1 cellular context compared by ENCODE assay signal in the genomic region with DNA sequence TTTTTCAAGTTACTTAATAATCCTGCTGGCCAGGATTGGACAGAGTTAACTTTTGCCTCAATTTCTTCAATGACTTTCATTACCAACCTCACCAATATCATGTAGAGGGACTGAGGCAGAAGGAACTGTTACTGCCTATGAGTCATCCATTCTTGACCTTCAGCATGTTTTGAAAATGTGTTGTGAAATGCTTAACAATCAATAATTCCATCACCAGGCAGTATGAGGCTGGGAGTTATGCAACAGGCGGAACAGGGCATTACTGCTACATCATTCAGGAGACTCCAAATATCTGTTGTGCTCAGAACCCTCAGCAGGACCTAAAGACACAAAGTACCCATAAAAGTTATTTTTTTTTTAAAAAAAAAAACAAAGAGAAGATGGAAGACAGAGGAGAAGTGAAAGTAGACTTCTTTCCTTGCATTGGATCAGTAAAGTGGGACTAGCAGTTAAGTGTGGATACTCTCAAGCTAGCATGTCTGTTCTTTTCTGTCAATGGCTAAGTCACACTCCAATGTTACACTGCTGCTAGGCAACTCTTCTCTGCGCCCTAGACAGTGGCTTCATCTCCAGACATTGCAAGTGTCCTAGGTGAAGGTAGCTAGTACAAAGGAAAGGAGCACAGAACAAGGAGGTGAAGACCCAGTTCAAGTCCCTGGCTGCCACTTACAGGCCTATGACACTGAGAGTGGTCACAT.
TF ChIP-seq lines count a peak whose summit lies in the region.

No MANE protein-coding gene starts in this region.

TF ChIP-seq in HepG2, 621 proteins besides CTCF, POLR2A, EP300 and RAD21 (continued from another document and continues in another):
- TF ChIP-seq LBX2 (CRISPR knock-in tag; IDR thresholded peaks at IDR 0.05; ENCODE audit: borderline replicate concordance) (no peak), USF2 (IDR thresholded peaks at IDR 0.05; ENCODE audit: low read depth, low read length) (no peak), USF2 (CRISPR knock-in tag; IDR thresholded peaks at IDR 0.05; ENCODE audit: borderline replicate concordance) (no peak), ZNF232 (CRISPR knock-in tag; IDR thresholded peaks at IDR 0.05; ENCODE audit: borderline replicate concordance) (no peak), TAF1 (CRISPR knock-in tag; IDR thresholded peaks at IDR 0.05) (no peak), GATA4 (IDR thresholded peaks at IDR 0.05; ENCODE audit: borderline replicate concordance, low read depth) (peak; percentile 45; the same call in 1 of the 2 replicates), FOXJ3 (CRISPR knock-in tag; IDR thresholded peaks at IDR 0.05; ENCODE audit: borderline replicate concordance) (peak; percentile 81; the same call in 1 of the 2 replicates), ZNF256 (CRISPR knock-in tag; conservative IDR thresholded peaks at IDR 0.05) (no peak), JARID2 (CRISPR knock-in tag; IDR thresholded peaks at IDR 0.05; ENCODE audit: insufficient replicate concordance) (no peak), PAWR (CRISPR knock-in tag; IDR thresholded peaks at IDR 0.05; ENCODE audit: borderline replicate concordance) (no peak), MAFG (CRISPR knock-in tag; IDR thresholded peaks at IDR 0.05) (no peak), SETDB1 (CRISPR knock-in tag; IDR thresholded peaks at IDR 0.05; ENCODE audit: borderline replicate concordance) (no peak), TARDBP (CRISPR knock-in tag; IDR thresholded peaks at IDR 0.05) (no peak; the same call in 1 of the 2 replicates), HNRNPK (IDR thresholded peaks at IDR 0.05; ENCODE audit: low read depth, low read length, poor library complexity, severe bottlenecking) (no peak), NCOA2 (CRISPR knock-in tag; IDR thresholded peaks at IDR 0.05) (peak; percentile 82), MNT (IDR thresholded peaks at IDR 0.05) (no peak), HMG20B (CRISPR knock-in tag; conservative IDR thresholded peaks at IDR 0.05) (no peak), SRSF9 (IDR thresholded peaks at IDR 0.05; ENCODE audit: borderline replicate concordance, insufficient read depth, low read depth, low read length, poor library complexity, severe bottlenecking) (no peak), ATF7 (IDR thresholded peaks at IDR 0.05) (peak; percentile 49; the same call in 1 of the 2 replicates), ATF7 (CRISPR knock-in tag; IDR thresholded peaks at IDR 0.05) (peak; percentile 27; the same call in 1 of the 2 replicates), CEBPB (IDR thresholded peaks at IDR 0.05; ENCODE audit: borderline replicate concordance, low read depth, low read length) (peak; percentile 98), MIXL1 (CRISPR knock-in tag; IDR thresholded peaks at IDR 0.05) (peak; percentile 87), REPIN1 (CRISPR knock-in tag; IDR thresholded peaks at IDR 0.05; ENCODE audit: borderline replicate concordance, low read depth) (peak; percentile 46; the same call in 1 of the 2 replicates), TOPORS (CRISPR knock-in tag; IDR thresholded peaks at IDR 0.05) (peak; percentile 42; the same call in 1 of the 2 replicates), AFF4 (CRISPR knock-in tag; IDR thresholded peaks at IDR 0.05) (no peak), MXD4 (CRISPR knock-in tag; IDR thresholded peaks at IDR 0.05) (no peak), NAIF1 (CRISPR knock-in tag; IDR thresholded peaks at IDR 0.05; ENCODE audit: borderline replicate concordance) (no peak), RFXAP (CRISPR knock-in tag; IDR thresholded peaks at IDR 0.05; ENCODE audit: borderline replicate concordance) (no peak), ZNF605 (CRISPR knock-in tag; IDR thresholded peaks at IDR 0.05) (0 out of 2 replicates have a peak, but pooled peaks have one; percentile 47), GLI4 (CRISPR knock-in tag; IDR thresholded peaks at IDR 0.05; ENCODE audit: borderline replicate concordance) (no peak), ZNF577 (CRISPR knock-in tag; IDR thresholded peaks at IDR 0.05; ENCODE audit: borderline replicate concordance, low read depth) (no peak), MXI1 (IDR thresholded peaks at IDR 0.05; ENCODE audit: borderline replicate concordance, low read depth, low read length) (no peak), ZNF773 (CRISPR knock-in tag; IDR thresholded peaks at IDR 0.05; ENCODE audit: borderline replicate concordance) (no peak)
- TF ChIP-seq, protein P1, sequence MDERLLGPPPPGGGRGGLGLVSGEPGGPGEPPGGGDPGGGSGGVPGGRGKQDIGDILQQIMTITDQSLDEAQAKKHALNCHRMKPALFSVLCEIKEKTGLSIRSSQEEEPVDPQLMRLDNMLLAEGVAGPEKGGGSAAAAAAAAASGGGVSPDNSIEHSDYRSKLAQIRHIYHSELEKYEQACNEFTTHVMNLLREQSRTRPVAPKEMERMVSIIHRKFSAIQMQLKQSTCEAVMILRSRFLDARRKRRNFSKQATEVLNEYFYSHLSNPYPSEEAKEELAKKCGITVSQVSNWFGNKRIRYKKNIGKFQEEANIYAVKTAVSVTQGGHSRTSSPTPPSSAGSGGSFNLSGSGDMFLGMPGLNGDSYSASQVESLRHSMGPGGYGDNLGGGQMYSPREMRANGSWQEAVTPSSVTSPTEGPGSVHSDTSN (CRISPR knock-in tag; IDR thresholded peaks at IDR 0.05) = no peak
- TF ChIP-seq, protein P2, sequence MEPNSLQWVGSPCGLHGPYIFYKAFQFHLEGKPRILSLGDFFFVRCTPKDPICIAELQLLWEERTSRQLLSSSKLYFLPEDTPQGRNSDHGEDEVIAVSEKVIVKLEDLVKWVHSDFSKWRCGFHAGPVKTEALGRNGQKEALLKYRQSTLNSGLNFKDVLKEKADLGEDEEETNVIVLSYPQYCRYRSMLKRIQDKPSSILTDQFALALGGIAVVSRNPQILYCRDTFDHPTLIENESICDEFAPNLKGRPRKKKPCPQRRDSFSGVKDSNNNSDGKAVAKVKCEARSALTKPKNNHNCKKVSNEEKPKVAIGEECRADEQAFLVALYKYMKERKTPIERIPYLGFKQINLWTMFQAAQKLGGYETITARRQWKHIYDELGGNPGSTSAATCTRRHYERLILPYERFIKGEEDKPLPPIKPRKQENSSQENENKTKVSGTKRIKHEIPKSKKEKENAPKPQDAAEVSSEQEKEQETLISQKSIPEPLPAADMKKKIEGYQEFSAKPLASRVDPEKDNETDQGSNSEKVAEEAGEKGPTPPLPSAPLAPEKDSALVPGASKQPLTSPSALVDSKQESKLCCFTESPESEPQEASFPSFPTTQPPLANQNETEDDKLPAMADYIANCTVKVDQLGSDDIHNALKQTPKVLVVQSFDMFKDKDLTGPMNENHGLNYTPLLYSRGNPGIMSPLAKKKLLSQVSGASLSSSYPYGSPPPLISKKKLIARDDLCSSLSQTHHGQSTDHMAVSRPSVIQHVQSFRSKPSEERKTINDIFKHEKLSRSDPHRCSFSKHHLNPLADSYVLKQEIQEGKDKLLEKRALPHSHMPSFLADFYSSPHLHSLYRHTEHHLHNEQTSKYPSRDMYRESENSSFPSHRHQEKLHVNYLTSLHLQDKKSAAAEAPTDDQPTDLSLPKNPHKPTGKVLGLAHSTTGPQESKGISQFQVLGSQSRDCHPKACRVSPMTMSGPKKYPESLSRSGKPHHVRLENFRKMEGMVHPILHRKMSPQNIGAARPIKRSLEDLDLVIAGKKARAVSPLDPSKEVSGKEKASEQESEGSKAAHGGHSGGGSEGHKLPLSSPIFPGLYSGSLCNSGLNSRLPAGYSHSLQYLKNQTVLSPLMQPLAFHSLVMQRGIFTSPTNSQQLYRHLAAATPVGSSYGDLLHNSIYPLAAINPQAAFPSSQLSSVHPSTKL (CRISPR knock-in tag; IDR thresholded peaks at IDR 0.05) = peak; percentile 98
- TF ChIP-seq, protein P3, sequence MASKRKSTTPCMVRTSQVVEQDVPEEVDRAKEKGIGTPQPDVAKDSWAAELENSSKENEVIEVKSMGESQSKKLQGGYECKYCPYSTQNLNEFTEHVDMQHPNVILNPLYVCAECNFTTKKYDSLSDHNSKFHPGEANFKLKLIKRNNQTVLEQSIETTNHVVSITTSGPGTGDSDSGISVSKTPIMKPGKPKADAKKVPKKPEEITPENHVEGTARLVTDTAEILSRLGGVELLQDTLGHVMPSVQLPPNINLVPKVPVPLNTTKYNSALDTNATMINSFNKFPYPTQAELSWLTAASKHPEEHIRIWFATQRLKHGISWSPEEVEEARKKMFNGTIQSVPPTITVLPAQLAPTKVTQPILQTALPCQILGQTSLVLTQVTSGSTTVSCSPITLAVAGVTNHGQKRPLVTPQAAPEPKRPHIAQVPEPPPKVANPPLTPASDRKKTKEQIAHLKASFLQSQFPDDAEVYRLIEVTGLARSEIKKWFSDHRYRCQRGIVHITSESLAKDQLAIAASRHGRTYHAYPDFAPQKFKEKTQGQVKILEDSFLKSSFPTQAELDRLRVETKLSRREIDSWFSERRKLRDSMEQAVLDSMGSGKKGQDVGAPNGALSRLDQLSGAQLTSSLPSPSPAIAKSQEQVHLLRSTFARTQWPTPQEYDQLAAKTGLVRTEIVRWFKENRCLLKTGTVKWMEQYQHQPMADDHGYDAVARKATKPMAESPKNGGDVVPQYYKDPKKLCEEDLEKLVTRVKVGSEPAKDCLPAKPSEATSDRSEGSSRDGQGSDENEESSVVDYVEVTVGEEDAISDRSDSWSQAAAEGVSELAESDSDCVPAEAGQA (IDR thresholded peaks at IDR 0.05; ENCODE audit: low read depth) = 0 out of 2 replicates have a peak, but pooled peaks have one; percentile 37
- TF ChIP-seq, protein P3 (CRISPR knock-in tag; IDR thresholded peaks at IDR 0.05; ENCODE audit: borderline replicate concordance) = no peak
